In the genomic region with DNA sequence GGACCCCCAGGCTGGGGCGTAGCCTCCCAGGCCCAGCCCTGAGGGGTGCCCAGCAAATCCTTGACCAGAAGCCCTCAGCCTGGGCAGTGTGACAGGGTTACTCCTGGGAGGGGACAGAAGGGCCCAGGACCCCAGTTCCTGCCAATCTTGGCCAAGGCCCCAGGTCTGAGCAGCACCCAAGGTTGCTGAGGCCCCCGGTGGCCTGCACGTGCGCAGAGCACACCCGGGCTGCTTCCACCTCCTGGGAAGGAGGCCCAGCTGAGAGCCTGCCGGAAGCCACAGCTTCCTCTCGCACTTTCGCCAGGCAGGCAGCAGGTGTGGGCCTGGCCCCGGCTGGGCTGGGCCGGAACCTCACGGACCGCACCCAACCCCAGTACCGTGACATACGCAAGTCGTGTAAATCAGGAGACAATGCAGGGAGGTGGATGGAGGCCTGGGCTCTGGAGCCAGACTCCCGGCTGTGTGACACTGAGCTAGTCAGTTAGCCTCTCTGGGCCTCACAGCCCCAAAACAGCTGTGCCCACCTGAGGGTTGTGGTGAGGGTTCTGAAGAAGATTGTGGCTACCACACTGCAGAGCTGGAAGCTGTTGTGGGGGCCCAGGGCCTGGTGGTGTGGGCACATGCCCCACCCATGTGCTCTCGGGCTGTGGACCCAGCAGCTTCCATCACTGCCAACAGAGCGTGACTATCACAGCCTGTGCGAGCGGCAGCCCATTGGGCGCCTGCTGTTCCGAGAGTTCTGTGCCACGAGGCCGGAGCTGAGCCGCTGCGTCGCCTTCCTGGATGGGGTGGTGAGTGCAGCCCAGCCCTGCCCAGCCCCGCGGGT, we compare ENCODE assay signal across 9 cellular contexts. TPM values are rescaled to one million over a fixed set of nuclear protein-coding genes. Genes with fewer than 3 reads are reported as not detected.
DNase-seq lines count a peak whose midpoint lies in the region; ATAC-seq, FAIRE-seq and TF ChIP-seq lines count a peak whose summit lies in the region.
"Had no signal": no experiment of that assay in that cellular context is flagged by ENCODE, and none has a peak within 500 bp of the region (broad histone marks: within the 10 kb centered on the region; RNA-seq: fewer than 3 reads in every experiment).

No MANE protein-coding gene starts in this region.

- peak overlapping the region; percentile 95 for H3K4me3 Mint-ChIP-seq in CD4-positive, alpha-beta T cell
- H3K4me3 Mint-ChIP-seq in activated T-cell treated with anti-CD3 and anti-CD28 coated beads, Interleukin-2, amount 50 U/mL, for 72 hours = peak overlapping the region; percentile 93 to 95

- ATAC-seq in CD4-positive, alpha-beta T cell (ENCODE audit: poor library complexity) = peak; percentile 43
- ATAC-seq in GM21390 (IDR thresholded peaks at IDR 0.05; ENCODE audit: unreplicated experiment) = peak; percentile 45
- peak; percentile 40 to 56 for ATAC-seq in activated T-cell treated with anti-CD3 and anti-CD28 coated beads, Interleukin-2, amount 50 U/mL, for 72 hours (replicated peaks in 1 of 2)
- ATAC-seq in right lobe of liver = peak; percentile 2 to 20 (median 9)

- peak overlapping the region; percentile 96 for H3K27ac Mint-ChIP-seq in CD4-positive, alpha-beta T cell
- peak overlapping the region; percentile 91 for H3K27ac Mint-ChIP-seq in activated T-cell treated with anti-CD3 and anti-CD28 coated beads, Interleukin-2, amount 50 U/mL, for 72 hours

- H3K9me3 ChIP-seq in CD4-positive, alpha-beta T cell (ENCODE audit: control insufficient read depth, low read length) = no peaks in the 10 kb centered on the region
- no peaks in the 10 kb centered on the region for H3K9me3 ChIP-seq in right lobe of liver

- peak overlapping the region; percentile 92 for H3K27ac ChIP-seq in CD4-positive, alpha-beta T cell (ENCODE audit: low read depth, low read length)
- H3K27ac ChIP-seq in right lobe of liver = peak overlapping the region in 1 of 3 donors; percentile 24

- H3K9me3 Mint-ChIP-seq in CD4-positive, alpha-beta T cell = no peaks in the 10 kb centered on the region
- H3K9me3 Mint-ChIP-seq in activated T-cell treated with anti-CD3 and anti-CD28 coated beads, Interleukin-2, amount 50 U/mL, for 72 hours = no peaks in the 10 kb centered on the region

- CTCF ChIA-PET in CD4-positive, alpha-beta T cell (lab: Charles Lee) = interaction anchor here (0.6 to 9.3 kb wide), 9 partner anchors 8 to 122 kb away, joined by 3 to 82 read pairs (median 5); a partner anchor contains a TSS

- H3K36me3 ChIP-seq in right lobe of liver = peaks cover 0 to 40% (median 0%) of the 10 kb centered on the region in 4 donors

- H3K27me3 ChIP-seq in CD4-positive, alpha-beta T cell (ENCODE audit: control insufficient read depth, insufficient read depth, low read length) = no peaks in the 10 kb centered on the region
- H3K27me3 ChIP-seq in right lobe of liver = no peaks in the 10 kb centered on the region

- 92% methylated on average over 6 of the region's 29 CpGs for WGBS in right lobe of liver (ENCODE audit: insufficient coverage, low coverage, low lambda C conversion rate, missing lambda C conversion rate)

- H3K4me3 ChIP-seq in Jurkat, Clone E6-1 (ENCODE audit: low read length) = peak overlapping the region; percentile 50
- H3K4me3 ChIP-seq in right lobe of liver = no peak overlapping the region

- DNase-seq in CD4-positive, alpha-beta T cell = peak in 8 of 10 experiments; percentile 45 to 72 (median 69)
- peak; percentile 93 for DNase-seq in Jurkat, Clone E6-1 (ENCODE audit: low read depth, low spot score)
- DNase-seq in activated T-cell treated with anti-CD3 and anti-CD28 coated beads, Interleukin-2, amount 50 U/mL, for 72 hours = peak; percentile 72 to 86
- DNase-seq in right lobe of liver (peak; percentile 58 to 76 (median 63)), SKM-1 (lab: John Stamatoyannopoulos, UW; ENCODE audit: unreplicated experiment) (no peak), urothelium cell line (ENCODE audit: low spot score) (no peak), amniotic stem cell (lab: John Stamatoyannopoulos, UW) (no peak)

- TF ChIP-seq POLR2A in right lobe of liver (IDR thresholded peaks at IDR 0.05) = no peak

- POLR2A ChIA-PET in CD4-positive, alpha-beta T cell (lab: Charles Lee) = interaction anchor here (1.2 to 12.6 kb wide), 10 partner anchors 9 to 122 kb away, joined by 3 to 661 read pairs (median 5); a partner anchor contains a TSS

- peaks cover 82% of the 10 kb centered on the region for H3K36me3 Mint-ChIP-seq in CD4-positive, alpha-beta T cell (ENCODE audit: low read depth)
- peaks cover 6 to 15% of the 10 kb centered on the region in 2 donors for H3K36me3 Mint-ChIP-seq in activated T-cell treated with anti-CD3 and anti-CD28 coated beads, Interleukin-2, amount 50 U/mL, for 72 hours (ENCODE audit: insufficient read depth in 2 of 2)

- TF ChIP-seq CTCF in CD4-positive, alpha-beta T cell (IDR thresholded peaks at IDR 0.05) = no peak
- no peak for TF ChIP-seq CTCF in right lobe of liver (IDR thresholded peaks at IDR 0.05)

- no peaks in the 10 kb centered on the region for H3K27me3 Mint-ChIP-seq in CD4-positive, alpha-beta T cell
- H3K27me3 Mint-ChIP-seq in activated T-cell treated with anti-CD3 and anti-CD28 coated beads, Interleukin-2, amount 50 U/mL, for 72 hours (ENCODE audit: low read depth) = no peaks in the 10 kb centered on the region

- intact Hi-C loops in CD4-positive, alpha-beta T cell (cut with DNase I, micrococcal nuclease) = loop anchor here in 1 of 2 experiments (2.0 kb wide), 1 partner anchor 13 kb away; no protein-coding TSS in a partner anchor
- intact Hi-C loops in right lobe of liver (cut with DNase I) = no loop called here

- H3K4me1 ChIP-seq in right lobe of liver = peaks cover 0 to 12% (median 0%) of the 10 kb centered on the region in 4 donors

- peaks cover 62% of the 10 kb centered on the region for H3K4me1 Mint-ChIP-seq in CD4-positive, alpha-beta T cell (ENCODE audit: low read depth)
- peaks cover 77% of the 10 kb centered on the region for H3K4me1 Mint-ChIP-seq in activated T-cell treated with anti-CD3 and anti-CD28 coated beads, Interleukin-2, amount 50 U/mL, for 72 hours (ENCODE audit: low read depth)

- no peak for FAIRE-seq in urothelium cell line (lab: Jason Lieb, UNC)

RNA-seq across cellular contexts. Expression of a gene that starts 5.1 kb away (rescaled TPM):
- 100 to 1,000 TPM; 186 to 192 TPM for total RNA-seq in CD4-positive, alpha-beta T cell
- 117 TPM for polyA plus RNA-seq in Jurkat, Clone E6-1 (2012; ENCODE audit: insufficient read depth, insufficient read length)
- total RNA-seq in activated T-cell treated with anti-CD3 and anti-CD28 coated beads, Interleukin-2, amount 50 U/mL, for 72 hours = 100 to 1,000 TPM; 133 to 135 TPM
- total RNA-seq in right lobe of liver = 10 to 100 TPM in 3 of 6 experiments, 1 to 10 TPM in 3; 6.1 to 10.8 (median 10.0) TPM

RNA-seq across cellular contexts. Expression of a gene that starts 15.1 kb away (rescaled TPM):
- 10 to 100 TPM; 23.3 to 23.5 TPM for total RNA-seq in CD4-positive, alpha-beta T cell
- polyA plus RNA-seq in Jurkat, Clone E6-1 (2012; ENCODE audit: insufficient read depth, insufficient read length) = 10.9 TPM
- total RNA-seq in activated T-cell treated with anti-CD3 and anti-CD28 coated beads, Interleukin-2, amount 50 U/mL, for 72 hours = 10 to 100 TPM; 12.1 to 16.0 TPM
- total RNA-seq in right lobe of liver = 10 to 100 TPM in 1 of 6 experiments, 1 to 10 TPM in 3, under 1 TPM in 2; 0.15 to 13.0 (median 1.9) TPM

RNA-seq across cellular contexts. Expression of a gene that starts 22.2 kb away (rescaled TPM):
- under 1 TPM; 0.20 to 0.60 TPM for total RNA-seq in CD4-positive, alpha-beta T cell
- polyA plus RNA-seq in Jurkat, Clone E6-1 (2012; ENCODE audit: insufficient read depth, insufficient read length) = 32.1 TPM
- total RNA-seq in activated T-cell treated with anti-CD3 and anti-CD28 coated beads, Interleukin-2, amount 50 U/mL, for 72 hours = 1 to 10 TPM; 6.5 to 6.7 TPM
- 100 to 1,000 TPM; 236 to 518 (median 365) TPM for total RNA-seq in right lobe of liver

RNA-seq across cellular contexts. Expression of a gene that starts 31.1 kb away (rescaled TPM):
- not detected for total RNA-seq in CD4-positive, alpha-beta T cell
- not detected for polyA plus RNA-seq in Jurkat, Clone E6-1 (2012; ENCODE audit: insufficient read depth, insufficient read length)
- not detected for total RNA-seq in activated T-cell treated with anti-CD3 and anti-CD28 coated beads, Interleukin-2, amount 50 U/mL, for 72 hours
- not detected for total RNA-seq in right lobe of liver
- total RNA-seq: Daoy had no signal

RNA-seq across cellular contexts. Expression of a gene that starts 41.9 kb away (rescaled TPM):
- total RNA-seq in CD4-positive, alpha-beta T cell = 1 to 10 TPM; 1.8 to 2.5 TPM
- 214 TPM for polyA plus RNA-seq in Jurkat, Clone E6-1 (2012; ENCODE audit: insufficient read depth, insufficient read length)
- 10 to 100 TPM; 69.5 to 98.8 TPM for total RNA-seq in activated T-cell treated with anti-CD3 and anti-CD28 coated beads, Interleukin-2, amount 50 U/mL, for 72 hours
- 1 to 10 TPM; 1.1 to 4.6 (median 3.1) TPM for total RNA-seq in right lobe of liver

Comparison
In these comparisons a context has a peak if more than half of its experiments do, and no peak if none do; other contexts are left out.
1. DNase-seq: peak in CD4-positive, alpha-beta T cell (8 of 10), Jurkat, Clone E6-1 (single experiment), activated T-cell treated with anti-CD3 and anti-CD28 coated beads, Interleukin-2, amount 50 U/mL, for 72 hours (2 of 2) and right lobe of liver (3 of 3); none in SKM-1 (single experiment), urothelium cell line (single experiment) and amniotic stem cell (single experiment).
2. RNA of a gene that starts 5.1 kb away (total RNA-seq): 186 to 192 TPM in CD4-positive, alpha-beta T cell and 133 to 135 TPM in activated T-cell treated with anti-CD3 and anti-CD28 coated beads, Interleukin-2, amount 50 U/mL, for 72 hours; 6.1 to 10.8 TPM in right lobe of liver; every median in the first group is over 10 times any median in the second.
3. RNA of a gene that starts 22.2 kb away (total RNA-seq): 236 to 518 TPM in right lobe of liver; 6.5 to 6.7 TPM in activated T-cell treated with anti-CD3 and anti-CD28 coated beads, Interleukin-2, amount 50 U/mL, for 72 hours and 0.20 to 0.60 TPM in CD4-positive, alpha-beta T cell; every median in the first group is over 10 times any median in the second.
4. Peak in every context shown above with its lines, with median percentiles within 50 percentile points of each other: ATAC-seq.